In genomic region chr19:4695224-4695731, GRCh38 we compare ENCODE assay signal across 1 cellular context.
TF ChIP-seq lines count a peak whose summit lies in the region.

No MANE protein-coding gene starts in this region.

TF ChIP-seq in HepG2, 621 proteins besides CTCF, POLR2A, EP300 and RAD21:
- peak; percentile 70 for TF ChIP-seq AGO2 (optimal IDR thresholded peaks at IDR 0.05; ENCODE audit: low read depth, low read length)
- TF ChIP-seq SNAPC4 (CRISPR knock-in tag; IDR thresholded peaks at IDR 0.05), result no peak
- 0 out of 2 replicates have a peak, but pooled peaks have one; percentile 24 for TF ChIP-seq NRL (CRISPR knock-in tag; IDR thresholded peaks at IDR 0.05; ENCODE audit: borderline replicate concordance)
